Comparison of ENCODE assay signal across 16 cellular contexts in genomic region chrX:12844319-12844718, GRCh38. TPM values are rescaled to one million over a fixed set of nuclear protein-coding genes. Genes with fewer than 3 reads are reported as not detected.
DNase-seq lines count a peak whose midpoint lies in the region; ATAC-seq, FAIRE-seq and TF ChIP-seq lines count a peak whose summit lies in the region.
"Had no signal": no experiment of that assay in that cellular context is flagged by ENCODE, and none has a peak within 500 bp of the region (broad histone marks: within the 10 kb centered on the region; RNA-seq: fewer than 3 reads in every experiment).

No MANE protein-coding gene starts in this region.

- no peak overlapping the region; the same call in 2 of the 3 replicates for H3K4me2 ChIP-seq in A549
- peak overlapping the region; percentile 46 for H3K4me2 ChIP-seq in SU-DHL-6 (ENCODE audit: low read depth, low read length, poor library complexity, severe bottlenecking)

- H3K4me1 ChIP-seq in A549: no peaks in the 10 kb centered on the region
- no peaks in the 10 kb centered on the region for H3K4me1 ChIP-seq in ovary (ENCODE audit: insufficient read depth)
- H3K4me1 ChIP-seq: lower lobe of right lung had no signal

- H3K9ac ChIP-seq in SU-DHL-6 (ENCODE audit: low read length): no peak overlapping the region
- H3K9ac ChIP-seq: GM23248 had no signal

- TF ChIP-seq EP300 in A549 (IDR thresholded peaks at IDR 0.05): no peak
- TF ChIP-seq EP300 in ovary (IDR thresholded peaks at IDR 0.05): no peak

- intact Hi-C loops in ovary (cut with DNase I): no loop called here

- H3K27ac ChIP-seq in A549: no peak overlapping the region
- no peak overlapping the region for H3K27ac ChIP-seq in SU-DHL-6 (ENCODE audit: low read depth, low read length)
- no peak overlapping the region for H3K27ac ChIP-seq in ovary
- H3K27ac ChIP-seq: GM23248, lower lobe of right lung had no signal

- DNase-seq in A549 (ENCODE audit: low read depth in 1 of 2, low spot score in 1 of 2) (no peak), NCI-H1048 (lab: John Stamatoyannopoulos, UW) (no peak), ovary (no peak), NCI-H524 (lab: John Stamatoyannopoulos, UW) (no peak), NCI-H446 treated with DMSO at 0.1 percent for 48 hours (lab: John Stamatoyannopoulos, UW) (no peak)
- DNase-seq: AML-193, GM23248, lower lobe of right lung, NCI-H1436, T1000 had no signal

- TF ChIP-seq CTCF in A549 (IDR thresholded peaks at IDR 0.05) (no peak), SU-DHL-6 (IDR thresholded peaks at IDR 0.05; ENCODE audit: insufficient read depth, low read length, poor library complexity, severe bottlenecking) (no peak), ovary (IDR thresholded peaks at IDR 0.05) (no peak)

- no peaks in the 10 kb centered on the region for H3K9me2 ChIP-seq in SU-DHL-6 (replicated peaks; ENCODE audit: insufficient read depth, low read length)

- CTCF ChIA-PET in A549 (lab: Yijun Ruan, JAX): no interaction called here

- no peaks in the 10 kb centered on the region for H4K20me1 ChIP-seq in SU-DHL-6 (ENCODE audit: low read depth, low read length)

- H3F3A ChIP-seq in SU-DHL-6 (ENCODE audit: insufficient read depth): no peaks in the 10 kb centered on the region

- no peaks in the 10 kb centered on the region for H3K36me3 ChIP-seq in SU-DHL-6 (ENCODE audit: low read length)
- H3K36me3 ChIP-seq in ovary: no peaks in the 10 kb centered on the region
- H3K36me3 ChIP-seq: lower lobe of right lung had no signal

- H2AFZ ChIP-seq in SU-DHL-6 (ENCODE audit: low read depth, low read length, severe bottlenecking): no peak overlapping the region
- H2AFZ ChIP-seq: GM23248 had no signal

- no peak for TF ChIP-seq RAD21 in A549 (conservative IDR thresholded peaks at IDR 0.05 in 1 of 2, IDR thresholded peaks at IDR 0.05 in 1 of 2)

- no peaks in the 10 kb centered on the region for H3K79me2 ChIP-seq in SU-DHL-6 (ENCODE audit: insufficient read depth, low read length)

- H3K4me3 ChIP-seq in A549 (no peak overlapping the region), SU-DHL-6 (ENCODE audit: insufficient read depth, low read length, poor library complexity, severe bottlenecking) (no peak overlapping the region), ovary (no peak overlapping the region)
- H3K4me3 ChIP-seq: GM23248, lower lobe of right lung had no signal

- TF ChIP-seq POLR2A in A549 (IDR thresholded peaks at IDR 0.05; ENCODE audit: low read length) (no peak), GM18951 (IDR thresholded peaks at IDR 0.05; ENCODE audit: extremely low read depth, insufficient read depth, insufficient read length) (peak; percentile 13), ovary (IDR thresholded peaks at IDR 0.05) (no peak)

- H3K27me3 ChIP-seq in SU-DHL-6 (ENCODE audit: low read length) (no peaks in the 10 kb centered on the region), ovary (no peaks in the 10 kb centered on the region)

- WGBS in A549 (ENCODE audit: missing lambda C conversion rate): 31% methylated on average over 3 of the region's 3 CpGs
- 51 to 57% (median 54%) methylated on average over 3 of the region's 3 CpGs for WGBS in ovary, 3 donors

- FAIRE-seq in A549 (lab: Jason Lieb, UNC): peak; percentile 82
- FAIRE-seq: urothelium cell line had no signal

- POLR2A ChIA-PET in A549 (lab: Yijun Ruan, JAX): no interaction called here

- ATAC-seq in A549: no peak
- peak; percentile 25 for ATAC-seq in HG02852 (IDR thresholded peaks at IDR 0.05; ENCODE audit: unreplicated experiment)
- ATAC-seq: lower lobe of right lung had no signal

- in situ Hi-C loops in GM18951 (cut with MboI; ENCODE audit: low sequenced_read_pairs, unreplicated experiment): no loop called here

- peaks cover 2% of the 10 kb centered on the region; the same call in 1 of the 3 replicates for H3K9me3 ChIP-seq in A549
- no peaks in the 10 kb centered on the region for H3K9me3 ChIP-seq in SU-DHL-6 (ENCODE audit: insufficient read depth, low read length)
- H3K9me3 ChIP-seq in ovary: no peaks in the 10 kb centered on the region
- H3K9me3 ChIP-seq: lower lobe of right lung had no signal

TF ChIP-seq in A549, 52 proteins besides CTCF, POLR2A, EP300 and RAD21:
- TF ChIP-seq ELK1 (IDR thresholded peaks at IDR 0.05; ENCODE audit: low read depth, low read length) (no peak), ZC3H11A (IDR thresholded peaks at IDR 0.05) (no peak), NPAS2 (CRISPR knock-in tag; IDR thresholded peaks at IDR 0.05; ENCODE audit: borderline replicate concordance) (no peak), FOXS1 (CRISPR knock-in tag; IDR thresholded peaks at IDR 0.05) (no peak), FOSB (CRISPR knock-in tag; IDR thresholded peaks at IDR 0.05) (no peak), RCOR1 (IDR thresholded peaks at IDR 0.05; ENCODE audit: low read depth, low read length) (no peak), SREBF2 (IDR thresholded peaks at IDR 0.05) (no peak), KDM5A (IDR thresholded peaks at IDR 0.05) (no peak), CHD4 (IDR thresholded peaks at IDR 0.05; ENCODE audit: borderline replicate concordance) (no peak), POLR2AphosphoS2 (conservative IDR thresholded peaks at IDR 0.05; ENCODE audit: low read length) (no peak), PHF8 (IDR thresholded peaks at IDR 0.05; ENCODE audit: borderline replicate concordance, low read depth) (no peak), HDAC2 (IDR thresholded peaks at IDR 0.05) (no peak), EHMT2 (IDR thresholded peaks at IDR 0.05; ENCODE audit: low read depth) (no peak), GATA3 (IDR thresholded peaks at IDR 0.05; ENCODE audit: borderline replicate concordance) (no peak), TP53 (CRISPR knock-in tag; IDR thresholded peaks at IDR 0.05) (no peak)
- TF ChIP-seq, protein P1, sequence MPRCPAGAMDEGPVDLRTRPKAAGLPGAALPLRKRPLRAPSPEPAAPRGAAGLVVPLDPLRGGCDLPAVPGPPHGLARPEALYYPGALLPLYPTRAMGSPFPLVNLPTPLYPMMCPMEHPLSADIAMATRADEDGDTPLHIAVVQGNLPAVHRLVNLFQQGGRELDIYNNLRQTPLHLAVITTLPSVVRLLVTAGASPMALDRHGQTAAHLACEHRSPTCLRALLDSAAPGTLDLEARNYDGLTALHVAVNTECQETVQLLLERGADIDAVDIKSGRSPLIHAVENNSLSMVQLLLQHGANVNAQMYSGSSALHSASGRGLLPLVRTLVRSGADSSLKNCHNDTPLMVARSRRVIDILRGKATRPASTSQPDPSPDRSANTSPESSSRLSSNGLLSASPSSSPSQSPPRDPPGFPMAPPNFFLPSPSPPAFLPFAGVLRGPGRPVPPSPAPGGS (IDR thresholded peaks at IDR 0.05): no peak

RNA-seq across cellular contexts. Expression of gene TLR7, which starts 22.6 kb away (rescaled TPM):
- not detected in 2 replicates for polyA plus RNA-seq in A549 (2011; rRNA removed)
- not detected in 2 replicates for polyA plus RNA-seq in A549 (2012; cell fraction: cytosol; rRNA removed)
- not detected in 2 replicates for polyA plus RNA-seq in A549 (2012; cell fraction: nucleus; rRNA removed)
- not detected in 3 replicates for polyA plus RNA-seq in A549 (2017; fragmentation: RNase III; extraction: RNeasy Plus Mini Kit Qiagen cat#74134 plus additional on column Dnase treatment)
- polyA minus RNA-seq in A549 (2011; rRNA and poly(A)+ RNA removed): not detected in 2 replicates
- total RNA-seq in ovary: 1 to 10 TPM in 2 of 7 donors, under 1 TPM in 5; 0.24 to 1.3 (median 0.57) TPM
- 1 to 10 TPM in 1 of 2 donors, under 1 TPM in 1; 0.22 to 2.7 TPM for polyA plus RNA-seq in ovary
- total RNA-seq: dermis microvascular lymphatic vessel endothelial cell, GM23248, HT1080 had no signal
- polyA plus RNA-seq: GM23248 had no signal

RNA-seq across cellular contexts. Expression of gene PRPS2, which starts 53.1 kb away (rescaled TPM):
- polyA plus RNA-seq in A549 (2011; rRNA removed): 36.4 and 40.3 TPM in 2 replicates
- polyA plus RNA-seq in A549 (2012; cell fraction: cytosol; rRNA removed): 39.5 and 47.8 TPM in 2 replicates
- 40.5 and 54.2 TPM in 2 replicates for polyA plus RNA-seq in A549 (2012; cell fraction: nucleus; rRNA removed)
- polyA plus RNA-seq in A549 (2017; fragmentation: RNase III; extraction: RNeasy Plus Mini Kit Qiagen cat#74134 plus additional on column Dnase treatment): 49.6 to 51.8 TPM (median 49.9 TPM) in 3 replicates
- 56.8 and 73.7 TPM in 2 replicates for polyA minus RNA-seq in A549 (2011; rRNA and poly(A)+ RNA removed)
- 100 to 1,000 TPM in 5 of 7 donors, 10 to 100 TPM in 2; 81.4 to 501 (median 113) TPM for total RNA-seq in ovary
- polyA plus RNA-seq in ovary: 100 to 1,000 TPM; 105 to 133 TPM
